In the genomic region with DNA sequence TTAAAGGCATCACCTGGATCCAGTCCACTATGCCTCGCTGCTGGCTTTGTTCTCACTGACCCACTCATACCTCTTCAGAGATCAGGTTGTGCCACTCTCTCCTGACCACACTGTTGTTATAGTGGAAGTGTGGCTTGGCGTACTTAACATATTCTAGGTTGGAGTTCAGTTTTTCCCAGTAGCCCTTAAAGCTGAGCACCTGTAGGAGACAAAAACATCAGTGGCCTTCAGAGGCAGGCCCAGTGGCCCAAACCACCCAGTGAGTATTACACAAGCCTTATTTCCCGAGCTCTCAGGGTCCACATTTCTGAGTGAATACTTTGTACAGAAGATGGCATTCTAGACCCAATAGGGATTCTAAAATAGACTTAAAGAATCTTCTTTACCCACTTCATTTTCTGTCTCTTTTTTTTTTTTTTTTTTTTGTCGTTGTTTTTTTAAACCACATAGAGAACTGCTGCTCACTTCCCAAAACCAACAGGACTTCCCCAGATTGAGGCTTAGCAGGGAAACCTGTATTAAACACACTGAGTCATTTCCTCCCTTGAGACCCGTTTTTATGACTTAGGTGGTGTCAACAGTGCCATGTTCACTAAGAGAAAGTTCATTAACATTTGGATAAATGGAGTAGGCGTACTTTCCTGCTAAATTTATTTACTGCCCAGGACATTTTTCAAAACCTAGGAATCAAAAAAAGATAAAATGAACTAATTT, we compare ENCODE assay signal across 10 cellular contexts.
DNase-seq lines count a peak whose midpoint lies in the region; ATAC-seq and TF ChIP-seq lines count a peak whose summit lies in the region.
"Had no signal": no experiment of that assay in that cellular context is flagged by ENCODE, and none has a peak within 500 bp of the region (broad histone marks: within the 10 kb centered on the region; RNA-seq: fewer than 3 reads in every experiment).

No MANE protein-coding gene starts in this region.

- H3K36me3 Mint-ChIP-seq in activated CD4-positive, alpha-beta T cell treated with anti-CD3 and anti-CD28 coated beads, Interleukin-2, amount 10 ng/mL, durations not matched to agents 7 days and 5 days (ENCODE audit: low read depth): no peaks in the 10 kb centered on the region

- no peaks in the 10 kb centered on the region for H3K9me2 ChIP-seq in OCI-LY1 (ENCODE audit: low read depth, low read length)

- no peak overlapping the region for H3K9ac ChIP-seq in OCI-LY1 (ENCODE audit: low read length)

- no peaks in the 10 kb centered on the region for H3K27me3 Mint-ChIP-seq in activated CD4-positive, alpha-beta T cell treated with anti-CD3 and anti-CD28 coated beads, Interleukin-2, amount 10 ng/mL, durations not matched to agents 7 days and 5 days
- H3K27me3 Mint-ChIP-seq: naive thymus-derived CD8-positive, alpha-beta T cell had no signal

- H3K4me1 ChIP-seq in OCI-LY1 (ENCODE audit: insufficient read depth, low read length, severe bottlenecking): peaks cover 55% of the 10 kb centered on the region
- H3K4me1 ChIP-seq in right atrium auricular region: peaks cover 0 to 53% of the 10 kb centered on the region in 2 donors

- no peak for DNase-seq in activated CD4-positive, alpha-beta T cell treated with anti-CD3 and anti-CD28 coated beads, Interleukin-2, amount 10 ng/mL, durations not matched to agents 7 days and 5 days
- DNase-seq in activated CD4-positive, alpha-beta T cell treated with anti-CD3 and anti-CD28 coated beads for 4 hours: no peak
- DNase-seq in right atrium auricular region (ENCODE audit: low spot score) (no peak), NCI-H1417 (lab: John Stamatoyannopoulos, UW) (no peak), nucleus accumbens (lab: John Stamatoyannopoulos, UW) (no peak)

- H3K4me3 ChIP-seq in OCI-LY1 (ENCODE audit: low read depth, low read length, poor library complexity, severe bottlenecking): no peak overlapping the region
- no peak overlapping the region for H3K4me3 ChIP-seq in right atrium auricular region

- H3K79me2 ChIP-seq in OCI-LY1 (ENCODE audit: insufficient read depth, low read length): no peaks in the 10 kb centered on the region

- H3K27ac Mint-ChIP-seq in activated CD4-positive, alpha-beta T cell treated with anti-CD3 and anti-CD28 coated beads, Interleukin-2, amount 10 ng/mL, durations not matched to agents 7 days and 5 days: peak overlapping the region; percentile 51

- H3K36me3 ChIP-seq in OCI-LY1 (ENCODE audit: insufficient read depth, low read length): no peaks in the 10 kb centered on the region
- no peaks in the 10 kb centered on the region for H3K36me3 ChIP-seq in right atrium auricular region

- peak; percentile 64 for ATAC-seq in HG02870 (IDR thresholded peaks at IDR 0.05; ENCODE audit: unreplicated experiment)
- no peak for ATAC-seq in esophagus mucosa
- ATAC-seq: naive thymus-derived CD8-positive, alpha-beta T cell had no signal

- H2AFZ ChIP-seq in OCI-LY1 (ENCODE audit: low read length): no peak overlapping the region

- H3K4me1 Mint-ChIP-seq in activated CD4-positive, alpha-beta T cell treated with anti-CD3 and anti-CD28 coated beads, Interleukin-2, amount 10 ng/mL, durations not matched to agents 7 days and 5 days: peaks cover 57% of the 10 kb centered on the region

- peak overlapping the region; percentile 54 for H3K27ac ChIP-seq in OCI-LY1 (ENCODE audit: low read depth, low read length, poor library complexity, severe bottlenecking)
- H3K27ac ChIP-seq in right atrium auricular region: peak overlapping the region; percentile 44 to 48
- H3K27ac ChIP-seq: C4-2B had no signal

- H3K27me3 ChIP-seq in OCI-LY1 (ENCODE audit: insufficient read depth, low read length): no peaks in the 10 kb centered on the region
- H3K27me3 ChIP-seq in right atrium auricular region: no peaks in the 10 kb centered on the region

- TF ChIP-seq CTCF in OCI-LY1 (IDR thresholded peaks at IDR 0.05; ENCODE audit: low read length) (no peak), right atrium auricular region (IDR thresholded peaks at IDR 0.05) (no peak)

- no peaks in the 10 kb centered on the region for H4K20me1 ChIP-seq in OCI-LY1 (ENCODE audit: insufficient read depth, low read length)

- H3K9me3 ChIP-seq in OCI-LY1 (ENCODE audit: low read length) (no peaks in the 10 kb centered on the region), right atrium auricular region (no peaks in the 10 kb centered on the region)

- POLR2A ChIA-PET in activated CD4-positive, alpha-beta T cell treated with anti-CD3 and anti-CD28 coated beads, Interleukin-2, amount 10 ng/mL, durations not matched to agents 7 days and 5 days (lab: Charles Lee): no interaction called here

- peak overlapping the region; percentile 14; the same call in 1 of the 2 replicates for H3K4me2 ChIP-seq in OCI-LY1 (ENCODE audit: low read length)

- no peaks in the 10 kb centered on the region for H3K9me3 Mint-ChIP-seq in activated CD4-positive, alpha-beta T cell treated with anti-CD3 and anti-CD28 coated beads, Interleukin-2, amount 10 ng/mL, durations not matched to agents 7 days and 5 days
- H3K9me3 Mint-ChIP-seq: naive thymus-derived CD8-positive, alpha-beta T cell had no signal

- H3F3A ChIP-seq in OCI-LY1 (ENCODE audit: insufficient read depth, low read length): no peaks in the 10 kb centered on the region

- CTCF ChIA-PET in activated CD4-positive, alpha-beta T cell treated with anti-CD3 and anti-CD28 coated beads, Interleukin-2, amount 10 ng/mL, durations not matched to agents 7 days and 5 days (lab: Charles Lee): no interaction called here

- no peak overlapping the region for H3K4me3 Mint-ChIP-seq in activated CD4-positive, alpha-beta T cell treated with anti-CD3 and anti-CD28 coated beads, Interleukin-2, amount 10 ng/mL, durations not matched to agents 7 days and 5 days
